8 cellular contexts compared by ENCODE assay signal in the genomic region with DNA sequence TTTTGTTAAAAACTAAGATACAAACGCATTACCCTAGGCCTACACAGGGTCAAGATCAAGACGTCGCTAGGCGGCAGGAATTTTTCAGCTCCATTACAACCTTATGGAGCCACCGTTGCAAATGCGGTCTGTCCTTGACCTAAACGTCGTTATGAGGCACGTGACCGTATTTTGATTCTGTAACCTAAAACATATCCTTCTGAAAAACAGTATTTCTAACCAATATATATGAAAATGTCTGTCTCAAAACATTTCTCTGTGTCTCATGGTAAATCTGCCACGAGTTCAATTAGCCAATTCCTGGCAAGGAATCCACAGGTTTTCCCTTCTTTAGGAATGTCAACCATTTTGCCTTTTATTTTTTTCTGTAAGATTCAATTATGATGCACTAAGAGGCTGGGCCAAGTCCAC. TPM values are rescaled to one million over a fixed set of nuclear protein-coding genes. Genes with fewer than 3 reads are reported as not detected.
DNase-seq lines count a peak whose midpoint lies in the region; FAIRE-seq and TF ChIP-seq lines count a peak whose summit lies in the region.

No MANE protein-coding gene starts in this region.

- FAIRE-seq in A204.1 (lab: Jason Lieb, UNC), result peak; percentile 51

- H3K36me3 ChIP-seq in NT2/D1 (ENCODE audit: insufficient read depth, insufficient read length, low read length) (peaks cover 19% of the 10 kb centered on the region), breast epithelium (no peaks in the 10 kb centered on the region), thyroid gland (no peaks in the 10 kb centered on the region)

- TF ChIP-seq CTCF in breast epithelium (IDR thresholded peaks at IDR 0.05), result no peak
- TF ChIP-seq CTCF in lower leg skin (IDR thresholded peaks at IDR 0.05), result no peak
- no peak for TF ChIP-seq CTCF in thyroid gland (IDR thresholded peaks at IDR 0.05)

- H3K27ac ChIP-seq in breast epithelium, result peak overlapping the region; percentile 99 to 100
- H3K27ac ChIP-seq in thyroid gland, result peak overlapping the region; percentile 94 to 98 (median 98)

- H3K27me3 ChIP-seq in NT2/D1 (ENCODE audit: insufficient read depth, insufficient read length), result no peaks in the 10 kb centered on the region
- H3K27me3 ChIP-seq in breast epithelium, result no peaks in the 10 kb centered on the region
- no peaks in the 10 kb centered on the region for H3K27me3 ChIP-seq in thyroid gland

- H3K9me3 ChIP-seq in NT2/D1 (ENCODE audit: insufficient read depth, low read length) (no peaks in the 10 kb centered on the region), breast epithelium (no peaks in the 10 kb centered on the region), thyroid gland (no peaks in the 10 kb centered on the region)

- DNase-seq in DMS53 treated with DMSO at 0.1 percent for 48 hours (lab: John Stamatoyannopoulos, UW; ENCODE audit: unreplicated experiment) (peak; percentile 21), NT2/D1 (ENCODE audit: low read depth, low spot score) (no peak), breast epithelium (ENCODE audit: low spot score in 2 of 2) (no peak), lower leg skin (ENCODE audit: low spot score in 2 of 2) (no peak), thyroid gland (peak in 1 of 2 donors; percentile 25), HPDE6-E6E7 (ENCODE audit: extremely low spot score) (no peak)
- DNase-seq in stimulated activated CD4-positive, alpha-beta T cell treated with anti-CD3 and anti-CD28 coated beads, Interleukin-4, amount 100 ng/mL, for 1 hour, result no peak

- TF ChIP-seq POLR2A in breast epithelium (IDR thresholded peaks at IDR 0.05) (no peak), lower leg skin (IDR thresholded peaks at IDR 0.05) (no peak), thyroid gland (IDR thresholded peaks at IDR 0.05) (no peak)

- H3K9ac ChIP-seq in NT2/D1 (ENCODE audit: insufficient read length, low read depth), result peak overlapping the region; percentile 96

- peak overlapping the region; percentile 78 for H3K4me3 ChIP-seq in NT2/D1 (ENCODE audit: insufficient read length, low read depth)
- H3K4me3 ChIP-seq in breast epithelium, result peak overlapping the region; percentile 88 to 100 (median 94)
- peak overlapping the region; percentile 82 for H3K4me3 ChIP-seq in lower leg skin (ENCODE audit: low read depth, poor library complexity, severe bottlenecking)
- peak overlapping the region; percentile 71 to 88 (median 80) for H3K4me3 ChIP-seq in thyroid gland (replicated peaks in 1 of 3)

- intact Hi-C loops in breast epithelium (cut with DNase I; ENCODE audit: low total_unique reads), result no loop called here
- intact Hi-C loops in lower leg skin (cut with DNase I; ENCODE audit: low total_unique reads), result loop anchor here (10.0 kb wide), 1 partner anchor 116 kb away; no protein-coding TSS in a partner anchor
- intact Hi-C loops in thyroid gland (cut with DNase I), result no loop called here

- H3K4me1 ChIP-seq in NT2/D1 (ENCODE audit: insufficient read depth, insufficient read length) (no peaks in the 10 kb centered on the region), breast epithelium (peaks cover 4 to 15% of the 10 kb centered on the region in 2 donors), thyroid gland (peaks cover 17 to 34% of the 10 kb centered on the region in 2 donors)

- WGBS in lower leg skin, 2 donors, result 0 to 1% methylated on average over 11 of the region's 11 CpGs
- 2 to 3% methylated on average over 11 of the region's 11 CpGs for WGBS in thyroid gland, 2 donors

RNA-seq across cellular contexts. Expression of a gene that starts 1.7 kb away (rescaled TPM):
- total RNA-seq in breast epithelium, result 100 to 1,000 TPM; 188 to 419 (median 201) TPM
- total RNA-seq in lower leg skin, result 100 to 1,000 TPM; 249 to 292 (median 276) TPM
- total RNA-seq in thyroid gland, result 100 to 1,000 TPM; 144 to 256 (median 180) TPM
